In the genomic region with DNA sequence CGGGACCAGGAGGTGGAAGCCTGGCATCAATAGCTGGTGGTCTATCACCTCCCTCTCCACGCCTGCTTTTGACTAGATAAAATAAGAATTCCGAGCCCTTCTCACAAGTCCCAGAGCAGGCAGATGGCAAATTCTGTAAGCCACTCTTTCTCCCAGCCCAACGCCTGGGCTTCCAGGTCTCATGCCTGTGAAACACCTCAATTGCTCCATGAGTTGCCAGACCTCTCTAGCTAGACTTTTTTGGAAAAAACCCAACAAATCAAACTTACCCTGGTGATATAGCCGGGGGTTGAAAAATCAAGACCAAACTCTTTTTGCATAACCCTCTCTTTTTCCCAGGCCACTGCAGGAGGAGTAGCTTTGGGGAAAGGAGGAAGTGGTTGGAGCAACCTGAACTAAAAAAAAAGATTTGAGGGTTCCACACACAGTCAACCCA, we compare ENCODE assay signal across 8 cellular contexts. TPM values are rescaled to one million over a fixed set of nuclear protein-coding genes. Genes with fewer than 3 reads are reported as not detected.
DNase-seq lines count a peak whose midpoint lies in the region; ATAC-seq and TF ChIP-seq lines count a peak whose summit lies in the region.

No MANE protein-coding gene starts in this region.

- no peaks in the 10 kb centered on the region for H3K36me3 ChIP-seq in H7 (replicated peaks; ENCODE audit: control insufficient read depth, insufficient read depth, low read length)

- ATAC-seq in foreskin keratinocyte = peak; percentile 8
- no peak for ATAC-seq in GM19455 (IDR thresholded peaks at IDR 0.05; ENCODE audit: unreplicated experiment)
- no peak for ATAC-seq in GM18858 (IDR thresholded peaks at IDR 0.05; ENCODE audit: unreplicated experiment)

- no peaks in the 10 kb centered on the region; the same call in 1 of the 2 replicates for H3K27me3 ChIP-seq in H7 (ENCODE audit: control insufficient read depth, insufficient read depth, low read length)
- no peaks in the 10 kb centered on the region for H3K27me3 ChIP-seq in foreskin keratinocyte

- H3K4me1 ChIP-seq in foreskin keratinocyte = peaks cover 17% of the 10 kb centered on the region

- H3K4me3 ChIP-seq in H7 (ENCODE audit: insufficient read depth, low read depth, low read length) (peak overlapping the region; percentile 48), skeletal muscle cell (ENCODE audit: low read depth, low read length) (peak overlapping the region; percentile 28)

- in situ Hi-C loops in G401 (cut with HindIII; ENCODE audit: low sequenced_read_pairs) = no loop called here

- TF ChIP-seq CTCF in VCaP (conservative IDR thresholded peaks at IDR 0.05) = no peak
- no peak for TF ChIP-seq CTCF in foreskin keratinocyte (conservative IDR thresholded peaks at IDR 0.05)

- H3K27ac ChIP-seq in VCaP (peak overlapping the region; percentile 69), foreskin keratinocyte (peak overlapping the region; percentile 96)

- no peak for DNase-seq in H7
- peak; percentile 71 to 83 for DNase-seq in foreskin keratinocyte
- DNase-seq in skeletal muscle cell (ENCODE audit: low read depth) = no peak
- DNase-seq in G401 (ENCODE audit: low spot score) = no peak
- no peak for DNase-seq in pons (ENCODE audit: low spot score)

RNA-seq across cellular contexts. Expression of a gene that starts 7.0 kb away (rescaled TPM):
- total RNA-seq in H7 (2014; rRNA removed; shearing (Covaris generic)) = 6.7 and 7.4 TPM in 2 replicates
- 78.2 and 96.0 TPM in 2 replicates for total RNA-seq in foreskin keratinocyte
- 44.6 and 47.5 TPM in 2 replicates for polyA plus RNA-seq in foreskin keratinocyte
- 6.6 and 7.2 TPM in 2 replicates for total RNA-seq in G401 (2014; rRNA removed; shearing (Covaris generic))

Comparison
In these comparisons a context has a peak if more than half of its experiments do, and no peak if none do; other contexts are left out.
1. DNase-seq: peak in foreskin keratinocyte (2 of 2); none in H7 (single experiment), skeletal muscle cell (single experiment), G401 (single experiment) and pons (single experiment).